In genomic region chr21:42466700-42467612, GRCh38 we compare ENCODE assay signal across 8 cellular contexts. TPM values are rescaled to one million over a fixed set of nuclear protein-coding genes. Genes with fewer than 3 reads are reported as not detected.
DNase-seq lines count a peak whose midpoint lies in the region; ATAC-seq, FAIRE-seq and TF ChIP-seq lines count a peak whose summit lies in the region.
"Had no signal": no experiment of that assay in that cellular context is flagged by ENCODE, and none has a peak within 500 bp of the region (broad histone marks: within the 10 kb centered on the region; RNA-seq: fewer than 3 reads in every experiment).

No MANE protein-coding gene starts in this region.

- no peaks in the 10 kb centered on the region for H3K36me3 ChIP-seq in Karpas-422 (ENCODE audit: insufficient read depth, low read length)

- no peaks in the 10 kb centered on the region for H3K27me3 ChIP-seq in Karpas-422 (ENCODE audit: low read length)

- H4K20me1 ChIP-seq in Karpas-422 (ENCODE audit: insufficient read depth, low read depth, low read length), result no peaks in the 10 kb centered on the region

- peak; percentile 47 for FAIRE-seq in islet of Langerhans (lab: Jason Lieb, UNC)

- ATAC-seq in activated B cell treated with CpG ODN at 0.5 μM for 24 hours (ENCODE audit: low read depth) (no peak), GM21576 (IDR thresholded peaks at IDR 0.05; ENCODE audit: unreplicated experiment) (no peak)

- H3K27ac ChIP-seq in Karpas-422 (ENCODE audit: low read length), result no peak overlapping the region

- H3K9me3 Mint-ChIP-seq in activated B cell treated with CpG ODN at 0.5 μM for 24 hours, result no peaks in the 10 kb centered on the region

- H3K9me3 ChIP-seq in Karpas-422 (ENCODE audit: low read length), result no peaks in the 10 kb centered on the region

- peaks cover 3% of the 10 kb centered on the region for H3K27me3 Mint-ChIP-seq in activated B cell treated with CpG ODN at 0.5 μM for 24 hours

- DNase-seq in GM12864 (ENCODE audit: low read depth) (no peak), Karpas-422 (peak; percentile 75), activated B cell treated with CpG ODN at 0.5 μM for 24 hours (peak; percentile 13), mesenteric fat pad (ENCODE audit: low spot score) (no peak), NCI-H1436 treated with DMSO at 0.1 percent for 48 hours (lab: John Stamatoyannopoulos, UW) (no peak)

- peak overlapping the region; percentile 50 for H3K27ac Mint-ChIP-seq in activated B cell treated with CpG ODN at 0.5 μM for 24 hours

- TF ChIP-seq CTCF in GM12864 (IDR thresholded peaks at IDR 0.05; ENCODE audit: low read depth, low read length, missing control alignments), result peak; percentile 58
- TF ChIP-seq CTCF in activated B cell treated with CpG ODN at 0.5 μM for 24 hours (IDR thresholded peaks at IDR 0.05), result no peak

- H3K36me3 Mint-ChIP-seq in activated B cell treated with CpG ODN at 0.5 μM for 24 hours (ENCODE audit: low read depth), result no peaks in the 10 kb centered on the region

- CTCF ChIA-PET in activated B cell treated with CpG ODN at 0.5 μM for 24 hours (lab: Charles Lee), result interaction anchor here (1.0 to 5.0 kb wide), 13 partner anchors 11 to 157 kb away, joined by 3 to 38 read pairs (median 3); no protein-coding TSS in a partner anchor

- POLR2A ChIA-PET in activated B cell treated with CpG ODN at 0.5 μM for 24 hours (lab: Charles Lee), result interaction anchor here (0.7 to 1.4 kb wide), 4 partner anchors 47 to 69 kb away, joined by 3 to 6 read pairs (median 4); partner anchors contain the start of gene SLC37A1

- H3K79me2 ChIP-seq in Karpas-422 (ENCODE audit: low read length), result no peaks in the 10 kb centered on the region

- peaks cover 73% of the 10 kb centered on the region for H3K4me1 Mint-ChIP-seq in activated B cell treated with CpG ODN at 0.5 μM for 24 hours

- 0 out of 2 replicates have a peak overlapping the region, but pooled peaks have one; percentile 2 for H2AFZ ChIP-seq in Karpas-422 (ENCODE audit: low read length)

- H3K9me2 ChIP-seq in Karpas-422 (replicated peaks; ENCODE audit: insufficient read depth, low read length), result no peaks in the 10 kb centered on the region

- intact Hi-C loops in activated B cell treated with CpG ODN at 0.5 μM for 24 hours (cut with micrococcal nuclease), result loop anchor here (1.0 to 10.0 kb wide), 2 partner anchors 29 to 462 kb away; partner anchors contain the start of gene RSPH1

- no peak overlapping the region for H3K4me3 Mint-ChIP-seq in activated B cell treated with CpG ODN at 0.5 μM for 24 hours

- H3K4me3 ChIP-seq in GM12864 (ENCODE audit: low read depth, low read length), result no peak overlapping the region
- H3K4me3 ChIP-seq in Karpas-422 (ENCODE audit: low read length), result peak overlapping the region; percentile 21; the same call in 1 of the 2 replicates

- peak overlapping the region; percentile 37 for H3K9ac ChIP-seq in Karpas-422 (ENCODE audit: low read length)

- H3K4me2 ChIP-seq in Karpas-422 (ENCODE audit: low read depth, low read length, poor library complexity, severe bottlenecking), result peak overlapping the region; percentile 53

- peaks cover 73% of the 10 kb centered on the region for H3K4me1 ChIP-seq in Karpas-422 (ENCODE audit: low read length)

RNA-seq across cellular contexts. Expression of gene RSPH1, which starts 29.1 kb away (rescaled TPM):
- 0.26 and 0.54 TPM in 2 replicates for total RNA-seq in Karpas-422 (2014; rRNA removed; shearing (Covaris generic); ENCODE audit: low replicate concordance)
- 0.38 TPM in 1 of 2 replicates, not detected in the other for total RNA-seq in activated B cell treated with CpG ODN at 0.5 μM for 24 hours
- total RNA-seq in mesenteric fat pad, result 0.22 TPM
- total RNA-seq: lung microvascular endothelial cell had no signal

RNA-seq across cellular contexts. Expression of gene SLC37A1, which starts 46.7 kb away (rescaled TPM):
- 47.1 and 51.4 TPM in 2 replicates for total RNA-seq in Karpas-422 (2014; rRNA removed; shearing (Covaris generic); ENCODE audit: low replicate concordance)
- total RNA-seq in activated B cell treated with CpG ODN at 0.5 μM for 24 hours (39.8 and 47.9 TPM in 2 replicates), mesenteric fat pad (7.0 TPM)

Comparison
In these comparisons a context has a peak if more than half of its experiments do, and no peak if none do; other contexts are left out.
1. DNase-seq: peak in Karpas-422 (single experiment) and activated B cell treated with CpG ODN at 0.5 μM for 24 hours (single experiment); none in GM12864 (single experiment), mesenteric fat pad (single experiment) and NCI-H1436 treated with DMSO at 0.1 percent for 48 hours (single experiment).